20 cellular contexts compared by ENCODE assay signal in the genomic region with DNA sequence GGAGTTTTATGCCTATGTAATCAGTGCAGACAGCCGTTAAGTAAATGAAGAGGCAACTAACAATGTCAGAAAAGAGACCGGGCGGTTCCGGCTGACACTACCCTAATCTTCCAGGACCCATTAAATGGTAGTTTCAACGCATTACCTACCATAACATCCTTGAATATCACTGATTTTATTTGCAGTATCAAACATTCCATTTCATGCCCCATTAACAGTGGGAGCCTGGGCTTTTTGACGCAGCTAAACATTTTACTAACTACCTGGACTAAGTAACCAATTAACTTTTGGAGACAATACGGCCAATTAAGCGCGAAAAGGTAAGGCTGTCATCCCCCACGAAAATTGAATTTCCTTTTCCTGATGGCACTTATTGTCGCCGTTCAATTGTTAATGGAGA.
"Had no signal": no experiment of that assay in that cellular context is flagged by ENCODE, and none has a peak within 500 bp of the region (broad histone marks: within the 10 kb centered on the region; RNA-seq: fewer than 3 reads in every experiment).

No MANE protein-coding gene starts in this region.

- H3K27ac Mint-ChIP-seq: effector memory CD8-positive, alpha-beta T cell; natural killer cell; progenitor cell of endocrine pancreas; stimulated activated effector memory CD8-positive, alpha-beta T cell treated with anti-CD3 and anti-CD28 coated beads, Interleukin-12 subunit alpha, Interleukin-12 subunit beta, amount 100 ng/mL, for 72 hours; type B pancreatic cell had no signal

- H3K27me3 Mint-ChIP-seq: progenitor cell of endocrine pancreas had no signal

- H3K4me3 Mint-ChIP-seq: effector memory CD8-positive, alpha-beta T cell; natural killer cell; neural crest cell; stimulated activated effector memory CD8-positive, alpha-beta T cell treated with anti-CD3 and anti-CD28 coated beads, Interleukin-12 subunit alpha, Interleukin-12 subunit beta, amount 100 ng/mL, for 72 hours; type B pancreatic cell had no signal

- H3K4me3 ChIP-seq: lower lobe of right lung, sigmoid colon, testis, tibial artery had no signal

- DNase-seq: cerebellar nuclear complex; cortex of kidney; effector memory CD8-positive, alpha-beta T cell; hypothalamus; left colon; left ventricle myocardium superior; lower lobe of right lung; natural killer cell; right cardiac atrium; sigmoid colon; stimulated activated CD4-positive, alpha-beta T cell treated with anti-CD3 and anti-CD28 coated beads, Interleukin-2, amount 100 ng/mL, for 24 hours; stimulated activated CD4-positive, alpha-beta T cell treated with anti-CD3 and anti-CD28 coated beads, Interleukin-4, amount 100 ng/mL, for 24 hours; stimulated activated naive CD4-positive, alpha-beta T cell treated with Interleukin-2 at 50 U/mL for 16 hours; substantia nigra; testis; tibial artery had no signal

- ATAC-seq: effector memory CD8-positive, alpha-beta T cell; left colon; left ventricle myocardium superior; lower lobe of right lung; natural killer cell; right cardiac atrium; stimulated activated effector memory CD8-positive, alpha-beta T cell treated with anti-CD3 and anti-CD28 coated beads, Interleukin-12 subunit alpha, Interleukin-12 subunit beta, amount 100 ng/mL, for 72 hours had no signal

- H3K9me3 Mint-ChIP-seq: effector memory CD8-positive, alpha-beta T cell; natural killer cell; neural crest cell; type B pancreatic cell had no signal

- H3K4me1 Mint-ChIP-seq: natural killer cell; stimulated activated effector memory CD8-positive, alpha-beta T cell treated with anti-CD3 and anti-CD28 coated beads, Interleukin-12 subunit alpha, Interleukin-12 subunit beta, amount 100 ng/mL, for 72 hours had no signal
